18 cellular contexts compared by ENCODE assay signal in genomic region chr19:11239377-11240000, GRCh38. TPM values are rescaled to one million over a fixed set of nuclear protein-coding genes. Genes with fewer than 3 reads are reported as not detected.
DNase-seq lines count a peak whose midpoint lies in the region; ATAC-seq, FAIRE-seq and TF ChIP-seq lines count a peak whose summit lies in the region.
"Had no signal": no experiment of that assay in that cellular context is flagged by ENCODE, and none has a peak within 500 bp of the region (broad histone marks: within the 10 kb centered on the region; RNA-seq: fewer than 3 reads in every experiment).

Gene ANGPTL8 (plus strand): TSS chr19:11239619. CDS start chr19:11239638, 19 bp downstream.

- H3K79me1 ChIP-seq in H1 (ENCODE audit: low read depth, low read length) (no peaks in the 10 kb centered on the region), neuronal stem cell (ENCODE audit: low read depth, low read length) (no peaks in the 10 kb centered on the region), trophoblast cell (ENCODE audit: low read length) (no peaks in the 10 kb centered on the region)

- H3K27ac ChIP-seq in H1 (ENCODE audit: low read depth, low read length) (no peak within 1 kb of the TSS), neuronal stem cell (replicated peaks; ENCODE audit: low read length) (no peak within 1 kb of the TSS), trophoblast cell (ENCODE audit: low read depth, low read length) (no peak within 1 kb of the TSS)
- H3K27ac ChIP-seq: A549, C4-2B, GM23248 had no signal

- H3K18ac ChIP-seq in H1 (ENCODE audit: extremely low read depth, low read length) (no peak within 1 kb of the TSS), neuronal stem cell (ENCODE audit: low read length) (peak within 1 kb of the TSS; percentile 58), trophoblast cell (ENCODE audit: low read length) (no peak within 1 kb of the TSS)

- H2AFZ ChIP-seq in H1 (ENCODE audit: low read length): no peak within 1 kb of the TSS
- no peak within 1 kb of the TSS for H2AFZ ChIP-seq in neuronal stem cell (ENCODE audit: low read length)
- H2AFZ ChIP-seq in trophoblast cell (ENCODE audit: insufficient read depth, low read length, poor library complexity): no peak within 1 kb of the TSS
- H2AFZ ChIP-seq: GM23248 had no signal

- TF ChIP-seq POLR2A in H1 (IDR thresholded peaks at IDR 0.05; ENCODE audit: control extremely low read depth in 1 of 2, low read depth in 2 of 2, low read length in 2 of 2): no peak

- no peak for TF ChIP-seq RAD21 in H1 (IDR thresholded peaks at IDR 0.05 in 1 of 2, conservative IDR thresholded peaks at IDR 0.05 in 1 of 2; ENCODE audit: low read depth in 2 of 2, low read length in 2 of 2)

- no peak within 1 kb of the TSS for H3K14ac ChIP-seq in H1 (ENCODE audit: insufficient read length)
- H3K14ac ChIP-seq in neuronal stem cell (ENCODE audit: low read length): no peak within 1 kb of the TSS
- no peak within 1 kb of the TSS for H3K14ac ChIP-seq in trophoblast cell (ENCODE audit: low read length)

- no peak within 1 kb of the TSS for H4K91ac ChIP-seq in H1 (replicated peaks; ENCODE audit: insufficient read length, low read length)
- H4K91ac ChIP-seq in neuronal stem cell (ENCODE audit: low read depth, low read length, poor library complexity): peak within 1 kb of the TSS; percentile 53
- H4K91ac ChIP-seq in trophoblast cell (ENCODE audit: low read depth, low read length): no peak within 1 kb of the TSS

- H4K8ac ChIP-seq in H1 (ENCODE audit: extremely low read depth, insufficient read depth, low read length) (peak within 1 kb of the TSS; percentile 0; the same call in 1 of the 2 replicates), neuronal stem cell (ENCODE audit: low read depth, low read length) (no peak within 1 kb of the TSS), trophoblast cell (ENCODE audit: low read depth, low read length) (no peak within 1 kb of the TSS)

- H2BK12ac ChIP-seq in H1 (ENCODE audit: low read depth, low read length): no peak within 1 kb of the TSS
- H2BK12ac ChIP-seq in neuronal stem cell (ENCODE audit: low read length): peak within 1 kb of the TSS; percentile 84
- no peak within 1 kb of the TSS for H2BK12ac ChIP-seq in trophoblast cell (ENCODE audit: low read length)

- FAIRE-seq in H1 (lab: Jason Lieb, UNC): no peak
- FAIRE-seq: A549, D721Med, HTR-8/SVneo had no signal

- 92% methylated on average over 23 of the region's 23 CpGs; no CpG with 5 or more reads in 1 of the 2 experiments for WGBS in H1 (ENCODE audit: extremely low coverage in 1 of 2, insufficient coverage in 1 of 2, insufficient read length in 1 of 2, insufficient replicate concordance in 2 of 2, low coverage in 1 of 2, low lambda C conversion rate in 2 of 2, missing lambda C conversion rate in 1 of 2), 2 experiments
- no CpG with 5 or more reads among the region's 23 CpGs for WGBS in neuronal stem cell (ENCODE audit: extremely low coverage in 2 of 2, insufficient read length in 2 of 2, insufficient replicate concordance in 1 of 2), 2 donors
- WGBS in trophoblast cell (ENCODE audit: extremely low coverage, insufficient coverage, insufficient read length): no CpG with 5 or more reads among the region's 23 CpGs

- H3K23me2 ChIP-seq in H1 (ENCODE audit: low read depth, low read length): no peaks in the 10 kb centered on the region

- H2BK120ac ChIP-seq in H1 (replicated peaks; ENCODE audit: low read depth, low read length) (no peak within 1 kb of the TSS), neuronal stem cell (ENCODE audit: low read depth, low read length) (no peak within 1 kb of the TSS), trophoblast cell (ENCODE audit: insufficient read depth, low read length, poor library complexity) (no peak within 1 kb of the TSS)

- H3K56ac ChIP-seq in H1 (replicated peaks; ENCODE audit: insufficient read length, low read depth, low read length): no peak within 1 kb of the TSS

- H2AK5ac ChIP-seq in H1 (ENCODE audit: low read depth, low read length): no peak within 1 kb of the TSS
- H2AK5ac ChIP-seq in neuronal stem cell (ENCODE audit: low read depth, low read length): peak within 1 kb of the TSS; percentile 61
- H2AK5ac ChIP-seq in trophoblast cell (ENCODE audit: low read length): no peak within 1 kb of the TSS

- no peak for DNase-seq in H1 (ENCODE audit: low read depth in 1 of 2, low spot score in 2 of 2)
- DNase-seq in left lobe of liver (ENCODE audit: low spot score): peak; percentile 95
- DNase-seq in neuronal stem cell (ENCODE audit: low spot score): no peak
- no peak for DNase-seq in trophoblast cell
- DNase-seq in DMS 273 (lab: John Stamatoyannopoulos, UW; ENCODE audit: unreplicated experiment): no peak
- no peak for DNase-seq in hypothalamus (lab: John Stamatoyannopoulos, UW)
- DNase-seq: BE2C; CD4-positive, alpha-beta memory T cell; DND-41; GDM1; GM23248; H7 had no signal

- CTCF ChIA-PET in H1 (lab: Charles Lee; ENCODE audit: partially characterized antibody): interaction anchor here (0.5 to 1.2 kb wide), 5 partner anchors 12 to 349 kb away, joined by 3 to 4 read pairs (median 3); no protein-coding TSS in a partner anchor

- H3K4me2 ChIP-seq in H1 (ENCODE audit: insufficient read depth in 1 of 2, low read depth in 2 of 2, low read length in 2 of 2): no peak within 1 kb of the TSS
- no peak within 1 kb of the TSS for H3K4me2 ChIP-seq in neuronal stem cell (ENCODE audit: insufficient read depth, low read length, poor library complexity, severe bottlenecking)
- no peak within 1 kb of the TSS for H3K4me2 ChIP-seq in trophoblast cell (ENCODE audit: low read length)
- H3K4me2 ChIP-seq: A549 had no signal

- H3K4me3 ChIP-seq in H1 (ENCODE audit: extremely low read depth in 1 of 4, insufficient read depth in 2 of 4, low read depth in 3 of 4, low read length in 4 of 4) (no peak within 1 kb of the TSS), neuronal stem cell (ENCODE audit: low read length in 2 of 2) (no peak within 1 kb of the TSS), trophoblast cell (ENCODE audit: low read depth, low read length) (no peak within 1 kb of the TSS)
- H3K4me3 ChIP-seq: A549, GM23248 had no signal

- H3K9ac ChIP-seq in H1 (replicated peaks in 1 of 4; ENCODE audit: extremely low read depth in 1 of 4, low read depth in 3 of 4, low read length in 3 of 4): no peak within 1 kb of the TSS
- H3K9ac ChIP-seq in neuronal stem cell (ENCODE audit: low read depth, low read length, poor library complexity): peak within 1 kb of the TSS; percentile 30
- no peak within 1 kb of the TSS for H3K9ac ChIP-seq in trophoblast cell (ENCODE audit: low read length)
- H3K9ac ChIP-seq: GM23248 had no signal

- no peak within 1 kb of the TSS for H4K5ac ChIP-seq in H1 (ENCODE audit: insufficient read length, low read depth, low read length)

- H3K9me3 ChIP-seq in H1 (ENCODE audit: insufficient read depth in 2 of 2, low read depth in 1 of 2, low read length in 1 of 2): no peaks in the 10 kb centered on the region
- H3K9me3 ChIP-seq in neuronal stem cell (replicated peaks in 1 of 2; ENCODE audit: control insufficient read depth in 2 of 2, insufficient read depth in 1 of 2, low read depth in 1 of 2, low read length in 2 of 2): no peaks in the 10 kb centered on the region
- H3K9me3 ChIP-seq in trophoblast cell (ENCODE audit: insufficient read depth, low read depth, low read length): peaks cover 1% of the 10 kb centered on the region
- H3K9me3 ChIP-seq: A549, BE2C had no signal

- no peak for TF ChIP-seq EP300 in H1 (IDR thresholded peaks at IDR 0.05; ENCODE audit: borderline replicate concordance in 1 of 2, low read depth in 2 of 2, low read length in 2 of 2)

- H2BK15ac ChIP-seq in H1 (ENCODE audit: low read length) (no peak within 1 kb of the TSS), neuronal stem cell (ENCODE audit: low read length) (no peak within 1 kb of the TSS)

- peaks cover 0 to 6% of the 10 kb centered on the region in 2 experiments for H4K20me1 ChIP-seq in H1 (replicated peaks in 1 of 2; ENCODE audit: control insufficient read depth in 1 of 2, insufficient read depth in 2 of 2, low read length in 2 of 2)

- ATAC-seq in left lobe of liver: peak; percentile 45
- no peak for ATAC-seq in GM21717 (IDR thresholded peaks at IDR 0.05; ENCODE audit: unreplicated experiment)
- ATAC-seq: A549 had no signal

- no peak within 1 kb of the TSS for H2BK20ac ChIP-seq in H1 (ENCODE audit: low read length)

- H4K12ac ChIP-seq in trophoblast cell (ENCODE audit: low read depth, low read length): no peak within 1 kb of the TSS

- TF ChIP-seq CTCF in H1 (IDR thresholded peaks at IDR 0.05; ENCODE audit: control extremely low read depth in 1 of 3, insufficient read depth in 1 of 3, low read depth in 1 of 3, low read length in 3 of 3): no peak

- H3K4me1 ChIP-seq in H1 (replicated peaks in 1 of 4; ENCODE audit: control insufficient read depth in 3 of 4, insufficient read depth in 4 of 4, low read length in 3 of 4) (peaks cover 3 to 5% (median 4%) of the 10 kb centered on the region in 4 experiments; a peak in 4 of 7 replicates), neuronal stem cell (ENCODE audit: control insufficient read depth in 2 of 2, insufficient read depth in 1 of 2, low read depth in 1 of 2, low read length in 2 of 2) (peaks cover 0 to 9% of the 10 kb centered on the region in 2 donors), trophoblast cell (ENCODE audit: control insufficient read depth in 1 of 2, insufficient read depth in 2 of 2, low read length in 2 of 2) (peaks cover 4% of the 10 kb centered on the region in 2 experiments)

- H2BK5ac ChIP-seq in H1 (ENCODE audit: low read depth, low read length) (no peak within 1 kb of the TSS; the same call in 1 of the 2 replicates), neuronal stem cell (ENCODE audit: low read length) (peak within 1 kb of the TSS; percentile 75), trophoblast cell (ENCODE audit: low read depth, low read length, poor library complexity) (no peak within 1 kb of the TSS)

- no peak within 1 kb of the TSS for H3K23ac ChIP-seq in H1 (ENCODE audit: insufficient read length)
- peak within 1 kb of the TSS; percentile 73 for H3K23ac ChIP-seq in neuronal stem cell (ENCODE audit: low read depth, low read length, poor library complexity)
- H3K23ac ChIP-seq in trophoblast cell (ENCODE audit: low read length): no peak within 1 kb of the TSS

- peaks cover 0 to 10% (median 1%) of the 10 kb centered on the region in 4 experiments; a peak in 4 of 8 replicates for H3K36me3 ChIP-seq in H1 (ENCODE audit: control insufficient read depth in 2 of 4, insufficient read depth in 4 of 4, low read length in 3 of 4)
- peaks cover 5 to 86% of the 10 kb centered on the region in 2 donors for H3K36me3 ChIP-seq in neuronal stem cell (replicated peaks in 1 of 2; ENCODE audit: control insufficient read depth in 2 of 2, insufficient read depth in 2 of 2, low read length in 2 of 2)
- H3K36me3 ChIP-seq in trophoblast cell (ENCODE audit: control insufficient read depth in 1 of 2, insufficient read depth in 2 of 2, low read length in 2 of 2): peaks cover 17 to 21% of the 10 kb centered on the region in 2 experiments
- H3K36me3 ChIP-seq: BE2C had no signal

- H3K79me2 ChIP-seq in H1 (ENCODE audit: control insufficient read depth in 1 of 2, insufficient read depth in 2 of 2, low read length in 2 of 2) (no peaks in the 10 kb centered on the region), trophoblast cell (ENCODE audit: control insufficient read depth, insufficient read depth, low read length, poor library complexity) (no peaks in the 10 kb centered on the region)

- POLR2A ChIA-PET in H1 (lab: Charles Lee; ENCODE audit: partially characterized antibody): no interaction called here

- no peak within 1 kb of the TSS for H3K4ac ChIP-seq in H1 (replicated peaks; ENCODE audit: insufficient read length, low read depth, low read length)
- H3K4ac ChIP-seq in neuronal stem cell (ENCODE audit: low read length): no peak within 1 kb of the TSS
- no peak within 1 kb of the TSS for H3K4ac ChIP-seq in trophoblast cell (ENCODE audit: low read depth, low read length)

- H3K27me3 ChIP-seq in H1 (replicated peaks in 1 of 4; ENCODE audit: control insufficient read depth in 3 of 4, extremely low read depth in 1 of 4, insufficient read depth in 3 of 4, low read length in 3 of 4) (no peaks in the 10 kb centered on the region), neuronal stem cell (ENCODE audit: control insufficient read depth in 3 of 3, insufficient read depth in 3 of 3, low read depth in 1 of 3, low read length in 3 of 3) (peaks cover 0 to 1% (median 0%) of the 10 kb centered on the region in 3 experiments), trophoblast cell (ENCODE audit: insufficient read depth, low read length) (no peaks in the 10 kb centered on the region)
- H3K27me3 ChIP-seq: BE2C had no signal

RNA-seq across cellular contexts. Expression of gene ANGPTL8, which starts in this region (rescaled TPM):
- not detected in 2 replicates for total RNA-seq in H1 (2021; fragmentation: NEBNext Ultra II Directional; extraction: Animal tissue kit (Norgen Biotek cat#: 25700))
- not detected in 2 replicates for polyA plus RNA-seq in H1 (2011; rRNA removed)
- not detected for polyA plus RNA-seq in H1 (2011; cell fraction: cytosol; rRNA removed)
- not detected for polyA plus RNA-seq in H1 (2011; cell fraction: nucleus; rRNA removed)
- not detected in 4 replicates for polyA plus RNA-seq in H1 (2012, experiment 1 of 2)
- polyA plus RNA-seq in H1 (2012, experiment 2 of 2): not detected
- not detected for polyA plus RNA-seq in H1 (2013, experiment 1 of 2)
- not detected for polyA plus RNA-seq in H1 (2013, experiment 2 of 2)
- not detected in 2 replicates for polyA minus RNA-seq in H1 (2011; rRNA and poly(A)+ RNA removed)
- not detected for polyA minus RNA-seq in H1 (2011; cell fraction: cytosol; rRNA and poly(A)+ RNA removed)
- not detected for polyA minus RNA-seq in H1 (2011; cell fraction: nucleus; rRNA and poly(A)+ RNA removed)
- 202 TPM for total RNA-seq in left lobe of liver
- polyA plus RNA-seq in neuronal stem cell (2013, experiment 1 of 2): 0.43 TPM
- not detected for polyA plus RNA-seq in neuronal stem cell (2013, experiment 2 of 2)
- not detected in 2 replicates for polyA plus RNA-seq in trophoblast cell (2013)
- total RNA-seq: CD4-positive, alpha-beta memory T cell; H7 had no signal
- polyA plus RNA-seq: AG04450; CD4-positive, alpha-beta memory T cell; GM23248 had no signal

Comparison
In these comparisons a context has a peak if more than half of its experiments do, and no peak if none do; other contexts are left out.
1. RNA of gene ANGPTL8 (total RNA-seq): 202 TPM in left lobe of liver (single experiment); not detected in H1; every median in the first group is over 100 times any median in the second.